Comparison of ENCODE assay signal across 1 cellular context in genomic region chr6:28335564-28336283, GRCh38.
TF ChIP-seq lines count a peak whose summit lies in the region.

Gene ZSCAN31 (minus strand): TSS chr6:28336148. CDS start chr6:28329683, 6,465 bp downstream.

TF ChIP-seq in WTC11, 78 proteins besides CTCF, POLR2A, EP300 and RAD21 (continued from another document):
- TF ChIP-seq, protein P1, sequence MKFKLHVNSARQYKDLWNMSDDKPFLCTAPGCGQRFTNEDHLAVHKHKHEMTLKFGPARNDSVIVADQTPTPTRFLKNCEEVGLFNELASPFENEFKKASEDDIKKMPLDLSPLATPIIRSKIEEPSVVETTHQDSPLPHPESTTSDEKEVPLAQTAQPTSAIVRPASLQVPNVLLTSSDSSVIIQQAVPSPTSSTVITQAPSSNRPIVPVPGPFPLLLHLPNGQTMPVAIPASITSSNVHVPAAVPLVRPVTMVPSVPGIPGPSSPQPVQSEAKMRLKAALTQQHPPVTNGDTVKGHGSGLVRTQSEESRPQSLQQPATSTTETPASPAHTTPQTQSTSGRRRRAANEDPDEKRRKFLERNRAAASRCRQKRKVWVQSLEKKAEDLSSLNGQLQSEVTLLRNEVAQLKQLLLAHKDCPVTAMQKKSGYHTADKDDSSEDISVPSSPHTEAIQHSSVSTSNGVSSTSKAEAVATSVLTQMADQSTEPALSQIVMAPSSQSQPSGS (CRISPR knock-in tag; IDR thresholded peaks at IDR 0.05; ENCODE audit: borderline replicate concordance, low read depth) = no peak
- TF ChIP-seq, protein P2, sequence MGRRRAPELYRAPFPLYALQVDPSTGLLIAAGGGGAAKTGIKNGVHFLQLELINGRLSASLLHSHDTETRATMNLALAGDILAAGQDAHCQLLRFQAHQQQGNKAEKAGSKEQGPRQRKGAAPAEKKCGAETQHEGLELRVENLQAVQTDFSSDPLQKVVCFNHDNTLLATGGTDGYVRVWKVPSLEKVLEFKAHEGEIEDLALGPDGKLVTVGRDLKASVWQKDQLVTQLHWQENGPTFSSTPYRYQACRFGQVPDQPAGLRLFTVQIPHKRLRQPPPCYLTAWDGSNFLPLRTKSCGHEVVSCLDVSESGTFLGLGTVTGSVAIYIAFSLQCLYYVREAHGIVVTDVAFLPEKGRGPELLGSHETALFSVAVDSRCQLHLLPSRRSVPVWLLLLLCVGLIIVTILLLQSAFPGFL (CRISPR knock-in tag; IDR thresholded peaks at IDR 0.05; ENCODE audit: borderline replicate concordance) = no peak
- TF ChIP-seq ZNF532 (CRISPR knock-in tag; IDR thresholded peaks at IDR 0.05; ENCODE audit: borderline replicate concordance) (0 out of 2 replicates have a peak, but pooled peaks have one; percentile 58), TEAD1 (CRISPR knock-in tag; IDR thresholded peaks at IDR 0.05) (no peak)
